ENCODE assay signal across 1 cellular context in genomic region chr14:49692895-49693737, GRCh38.
TF ChIP-seq lines count a peak whose summit lies in the region.

TSS of gene KLHDC1 (plus strand) at chr14:49693120. CDS start at chr14:49693195, 75 bp downstream.

TF ChIP-seq in HepG2, 621 proteins besides CTCF, POLR2A, EP300 and RAD21 (continued from another document and continues in another):
- TF ChIP-seq, protein P1, sequence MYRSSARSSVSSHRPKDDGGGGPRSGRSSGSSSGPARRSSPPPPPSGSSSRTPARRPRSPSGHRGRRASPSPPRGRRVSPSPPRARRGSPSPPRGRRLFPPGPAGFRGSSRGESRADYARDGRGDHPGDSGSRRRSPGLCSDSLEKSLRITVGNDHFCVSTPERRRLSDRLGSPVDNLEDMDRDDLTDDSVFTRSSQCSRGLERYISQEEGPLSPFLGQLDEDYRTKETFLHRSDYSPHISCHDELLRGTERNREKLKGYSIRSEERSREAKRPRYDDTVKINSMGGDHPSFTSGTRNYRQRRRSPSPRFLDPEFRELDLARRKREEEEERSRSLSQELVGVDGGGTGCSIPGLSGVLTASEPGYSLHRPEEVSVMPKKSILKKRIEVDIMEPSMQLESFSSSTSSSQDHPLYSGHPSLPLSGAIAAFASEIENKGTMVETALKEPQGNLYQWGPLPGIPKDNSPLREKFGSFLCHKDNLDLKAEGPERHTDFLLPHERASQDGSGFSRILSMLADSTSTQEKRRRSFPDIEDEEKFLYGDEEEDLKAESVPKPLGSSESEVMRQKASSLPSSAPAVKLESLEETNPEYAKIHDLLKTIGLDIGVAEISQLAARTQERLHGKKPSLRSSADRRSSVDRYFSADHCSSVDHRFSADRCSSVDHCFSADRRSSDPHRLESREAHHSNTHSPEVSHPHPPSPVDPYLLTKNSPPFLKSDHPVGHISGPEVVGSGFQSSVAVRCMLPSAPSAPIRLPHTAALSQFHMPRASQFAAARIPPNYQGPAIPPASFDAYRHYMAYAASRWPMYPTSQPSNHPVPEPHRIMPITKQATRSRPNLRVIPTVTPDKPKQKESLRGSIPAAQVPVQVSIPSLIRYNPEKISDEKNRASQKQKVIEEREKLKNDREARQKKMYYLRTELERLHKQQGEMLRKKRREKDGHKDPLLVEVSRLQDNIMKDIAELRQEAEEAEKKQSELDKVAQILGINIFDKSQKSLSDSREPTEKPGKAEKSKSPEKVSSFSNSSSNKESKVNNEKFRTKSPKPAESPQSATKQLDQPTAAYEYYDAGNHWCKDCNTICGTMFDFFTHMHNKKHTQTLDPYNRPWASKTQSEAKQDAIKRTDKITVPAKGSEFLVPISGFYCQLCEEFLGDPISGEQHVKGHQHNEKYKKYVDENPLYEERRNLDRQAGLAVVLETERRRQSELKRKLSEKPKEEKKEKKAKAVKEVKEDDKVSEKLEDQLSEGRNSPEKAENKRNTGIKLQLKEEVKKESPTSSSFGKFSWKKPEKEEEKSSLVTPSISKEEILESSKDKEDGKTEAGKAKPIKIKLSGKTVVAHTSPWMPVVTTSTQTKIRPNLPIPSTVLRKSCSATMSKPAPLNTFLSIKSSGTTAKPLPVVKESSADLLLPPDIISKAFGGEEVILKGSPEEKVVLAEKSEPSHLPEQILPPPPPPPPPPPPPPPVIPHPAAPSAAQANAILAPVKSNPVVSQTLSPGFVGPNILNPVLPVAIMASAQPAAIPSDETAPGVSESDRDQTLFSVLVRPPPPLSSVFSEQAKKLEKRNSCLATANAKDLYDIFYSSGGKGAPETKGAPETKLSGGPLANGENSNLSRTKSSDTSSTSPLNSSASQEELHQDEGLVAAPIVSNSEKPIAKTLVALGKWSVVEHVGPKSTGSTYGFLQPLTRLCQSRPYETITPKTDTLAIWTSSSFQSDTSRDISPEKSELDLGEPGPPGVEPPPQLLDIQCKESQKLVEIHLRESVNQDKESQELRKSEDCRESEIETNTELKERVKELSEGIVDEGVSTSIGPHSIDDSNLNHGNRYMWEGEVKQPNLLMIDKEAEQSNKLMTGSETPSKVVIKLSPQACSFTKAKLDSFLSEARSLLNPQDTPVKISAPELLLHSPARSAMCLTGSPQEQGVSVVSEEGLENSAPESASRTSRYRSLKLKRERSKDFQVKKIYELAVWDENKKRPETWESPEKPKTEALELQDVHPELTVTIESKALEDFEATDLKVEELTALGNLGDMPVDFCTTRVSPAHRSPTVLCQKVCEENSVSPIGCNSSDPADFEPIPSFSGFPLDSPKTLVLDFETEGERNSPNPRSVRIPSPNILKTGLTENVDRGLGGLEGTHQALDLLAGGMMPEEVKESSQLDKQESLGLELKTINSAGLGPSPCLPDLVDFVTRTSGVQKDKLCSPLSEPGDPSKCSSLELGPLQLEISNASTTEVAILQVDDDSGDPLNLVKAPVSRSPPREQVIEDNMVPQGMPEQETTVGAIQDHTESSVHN (CRISPR knock-in tag; IDR thresholded peaks at IDR 0.05): no peak
- TF ChIP-seq RARG (CRISPR knock-in tag; IDR thresholded peaks at IDR 0.05; ENCODE audit: low read depth) (no peak), ZBTB1 (CRISPR knock-in tag; IDR thresholded peaks at IDR 0.05; ENCODE audit: borderline replicate concordance) (no peak), ZNF672 (CRISPR knock-in tag; IDR thresholded peaks at IDR 0.05) (no peak), POLR2G (IDR thresholded peaks at IDR 0.05; ENCODE audit: low read depth, low read length) (peak; percentile 84), ZNF282 (IDR thresholded peaks at IDR 0.05; ENCODE audit: partially characterized antibody) (no peak), SNAPC4 (CRISPR knock-in tag; IDR thresholded peaks at IDR 0.05) (no peak), CENPT (CRISPR knock-in tag; IDR thresholded peaks at IDR 0.05; ENCODE audit: low read depth) (0 out of 2 replicates have a peak, but pooled peaks have one; percentile 48), ZNF781 (CRISPR knock-in tag; IDR thresholded peaks at IDR 0.05; ENCODE audit: borderline replicate concordance, not compliant biosample characterization) (no peak), ZNF567 (CRISPR knock-in tag; IDR thresholded peaks at IDR 0.05; ENCODE audit: borderline replicate concordance) (no peak), ZNF670 (CRISPR knock-in tag; IDR thresholded peaks at IDR 0.05; ENCODE audit: borderline replicate concordance) (peak; percentile 82; the same call in 1 of the 2 replicates), GMEB2 (CRISPR knock-in tag; IDR thresholded peaks at IDR 0.05; ENCODE audit: low read depth) (0 out of 2 replicates have a peak, but pooled peaks have one; percentile 12), ZNF136 (CRISPR knock-in tag; IDR thresholded peaks at IDR 0.05; ENCODE audit: low read depth) (no peak), ZNF609 (CRISPR knock-in tag; IDR thresholded peaks at IDR 0.05; ENCODE audit: borderline replicate concordance) (peak; percentile 26; the same call in 1 of the 2 replicates), NR2F1 (CRISPR knock-in tag; IDR thresholded peaks at IDR 0.05) (no peak), ZNF337 (CRISPR knock-in tag; IDR thresholded peaks at IDR 0.05; ENCODE audit: borderline replicate concordance, low read depth) (no peak), POGZ (CRISPR knock-in tag; IDR thresholded peaks at IDR 0.05) (peak; percentile 75), TBX3 (IDR thresholded peaks at IDR 0.05; ENCODE audit: borderline replicate concordance) (no peak), ZNF292 (CRISPR knock-in tag; IDR thresholded peaks at IDR 0.05; ENCODE audit: borderline replicate concordance, low read depth) (no peak), ZNF354B (CRISPR knock-in tag; IDR thresholded peaks at IDR 0.05) (0 out of 2 replicates have a peak, but pooled peaks have one; percentile 39), TBL1XR1 (IDR thresholded peaks at IDR 0.05; ENCODE audit: borderline replicate concordance, low read length, partially characterized antibody) (no peak), ZFP41 (CRISPR knock-in tag; IDR thresholded peaks at IDR 0.05; ENCODE audit: borderline replicate concordance) (no peak)
- TF ChIP-seq, protein P2, sequence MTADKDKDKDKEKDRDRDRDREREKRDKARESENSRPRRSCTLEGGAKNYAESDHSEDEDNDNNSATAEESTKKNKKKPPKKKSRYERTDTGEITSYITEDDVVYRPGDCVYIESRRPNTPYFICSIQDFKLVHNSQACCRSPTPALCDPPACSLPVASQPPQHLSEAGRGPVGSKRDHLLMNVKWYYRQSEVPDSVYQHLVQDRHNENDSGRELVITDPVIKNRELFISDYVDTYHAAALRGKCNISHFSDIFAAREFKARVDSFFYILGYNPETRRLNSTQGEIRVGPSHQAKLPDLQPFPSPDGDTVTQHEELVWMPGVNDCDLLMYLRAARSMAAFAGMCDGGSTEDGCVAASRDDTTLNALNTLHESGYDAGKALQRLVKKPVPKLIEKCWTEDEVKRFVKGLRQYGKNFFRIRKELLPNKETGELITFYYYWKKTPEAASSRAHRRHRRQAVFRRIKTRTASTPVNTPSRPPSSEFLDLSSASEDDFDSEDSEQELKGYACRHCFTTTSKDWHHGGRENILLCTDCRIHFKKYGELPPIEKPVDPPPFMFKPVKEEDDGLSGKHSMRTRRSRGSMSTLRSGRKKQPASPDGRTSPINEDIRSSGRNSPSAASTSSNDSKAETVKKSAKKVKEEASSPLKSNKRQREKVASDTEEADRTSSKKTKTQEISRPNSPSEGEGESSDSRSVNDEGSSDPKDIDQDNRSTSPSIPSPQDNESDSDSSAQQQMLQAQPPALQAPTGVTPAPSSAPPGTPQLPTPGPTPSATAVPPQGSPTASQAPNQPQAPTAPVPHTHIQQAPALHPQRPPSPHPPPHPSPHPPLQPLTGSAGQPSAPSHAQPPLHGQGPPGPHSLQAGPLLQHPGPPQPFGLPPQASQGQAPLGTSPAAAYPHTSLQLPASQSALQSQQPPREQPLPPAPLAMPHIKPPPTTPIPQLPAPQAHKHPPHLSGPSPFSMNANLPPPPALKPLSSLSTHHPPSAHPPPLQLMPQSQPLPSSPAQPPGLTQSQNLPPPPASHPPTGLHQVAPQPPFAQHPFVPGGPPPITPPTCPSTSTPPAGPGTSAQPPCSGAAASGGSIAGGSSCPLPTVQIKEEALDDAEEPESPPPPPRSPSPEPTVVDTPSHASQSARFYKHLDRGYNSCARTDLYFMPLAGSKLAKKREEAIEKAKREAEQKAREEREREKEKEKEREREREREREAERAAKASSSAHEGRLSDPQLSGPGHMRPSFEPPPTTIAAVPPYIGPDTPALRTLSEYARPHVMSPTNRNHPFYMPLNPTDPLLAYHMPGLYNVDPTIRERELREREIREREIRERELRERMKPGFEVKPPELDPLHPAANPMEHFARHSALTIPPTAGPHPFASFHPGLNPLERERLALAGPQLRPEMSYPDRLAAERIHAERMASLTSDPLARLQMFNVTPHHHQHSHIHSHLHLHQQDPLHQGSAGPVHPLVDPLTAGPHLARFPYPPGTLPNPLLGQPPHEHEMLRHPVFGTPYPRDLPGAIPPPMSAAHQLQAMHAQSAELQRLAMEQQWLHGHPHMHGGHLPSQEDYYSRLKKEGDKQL (CRISPR knock-in tag; IDR thresholded peaks at IDR 0.05; ENCODE audit: low read depth): no peak
- TF ChIP-seq, protein P3, sequence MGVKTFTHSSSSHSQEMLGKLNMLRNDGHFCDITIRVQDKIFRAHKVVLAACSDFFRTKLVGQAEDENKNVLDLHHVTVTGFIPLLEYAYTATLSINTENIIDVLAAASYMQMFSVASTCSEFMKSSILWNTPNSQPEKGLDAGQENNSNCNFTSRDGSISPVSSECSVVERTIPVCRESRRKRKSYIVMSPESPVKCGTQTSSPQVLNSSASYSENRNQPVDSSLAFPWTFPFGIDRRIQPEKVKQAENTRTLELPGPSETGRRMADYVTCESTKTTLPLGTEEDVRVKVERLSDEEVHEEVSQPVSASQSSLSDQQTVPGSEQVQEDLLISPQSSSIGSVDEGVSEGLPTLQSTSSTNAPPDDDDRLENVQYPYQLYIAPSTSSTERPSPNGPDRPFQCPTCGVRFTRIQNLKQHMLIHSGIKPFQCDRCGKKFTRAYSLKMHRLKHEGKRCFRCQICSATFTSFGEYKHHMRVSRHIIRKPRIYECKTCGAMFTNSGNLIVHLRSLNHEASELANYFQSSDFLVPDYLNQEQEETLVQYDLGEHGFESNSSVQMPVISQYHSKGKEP (CRISPR knock-in tag; IDR thresholded peaks at IDR 0.05): no peak; the same call in 1 of the 2 replicates
